2 cellular contexts compared by ENCODE assay signal in genomic region chr11:86718999-86719398, GRCh38.
TF ChIP-seq lines count a peak whose summit lies in the region.

No MANE protein-coding gene starts in this region.

TF ChIP-seq in A549, 52 proteins besides CTCF, POLR2A, EP300 and RAD21:
- TF ChIP-seq HMGXB4 (CRISPR knock-in tag; IDR thresholded peaks at IDR 0.05; ENCODE audit: borderline replicate concordance) (no peak), ZSCAN20 (CRISPR knock-in tag; IDR thresholded peaks at IDR 0.05) (no peak), EHF (CRISPR knock-in tag; IDR thresholded peaks at IDR 0.05) (no peak), REST (IDR thresholded peaks at IDR 0.05) (no peak), HDAC2 (IDR thresholded peaks at IDR 0.05) (no peak), FOSL2 (IDR thresholded peaks at IDR 0.05) (no peak), FOSL2 (CRISPR knock-in tag; IDR thresholded peaks at IDR 0.05) (no peak), USF2 (IDR thresholded peaks at IDR 0.05) (no peak), E2F6 (IDR thresholded peaks at IDR 0.05; ENCODE audit: borderline replicate concordance, low read depth) (no peak), FOXS1 (CRISPR knock-in tag; IDR thresholded peaks at IDR 0.05) (no peak), ZC3H11A (IDR thresholded peaks at IDR 0.05) (no peak), TP53 (CRISPR knock-in tag; IDR thresholded peaks at IDR 0.05) (no peak), MYC (IDR thresholded peaks at IDR 0.05; ENCODE audit: borderline replicate concordance, low read length) (no peak)

TF ChIP-seq in IMR-90, 13 proteins besides CTCF, POLR2A, EP300 and RAD21 (continued from another document):
- TF ChIP-seq ELK1 (IDR thresholded peaks at IDR 0.05; ENCODE audit: borderline replicate concordance, low read depth, low read length) (no peak), MXI1 (IDR thresholded peaks at IDR 0.05; ENCODE audit: borderline replicate concordance, low read depth, low read length) (no peak), SMC3 (IDR thresholded peaks at IDR 0.05; ENCODE audit: low read depth, low read length) (no peak)
